In genomic region chr2:208311954-208312353, GRCh38 we compare ENCODE assay signal across 12 cellular contexts. TPM values are rescaled to one million over a fixed set of nuclear protein-coding genes. Genes with fewer than 3 reads are reported as not detected.
DNase-seq lines count a peak whose midpoint lies in the region; ATAC-seq, FAIRE-seq and TF ChIP-seq lines count a peak whose summit lies in the region.
"Had no signal": no experiment of that assay in that cellular context is flagged by ENCODE, and none has a peak within 500 bp of the region (broad histone marks: within the 10 kb centered on the region; RNA-seq: fewer than 3 reads in every experiment).

No MANE protein-coding gene starts in this region.

- no peaks in the 10 kb centered on the region for H3K9me3 ChIP-seq in effector memory CD4-positive, alpha-beta T cell (ENCODE audit: control insufficient read depth, low read length)
- H3K9me3 ChIP-seq: pancreas had no signal

- no peak overlapping the region for H3K4me3 ChIP-seq in bronchial epithelial cell (ENCODE audit: low read depth, low read length)
- H3K4me3 ChIP-seq in effector memory CD4-positive, alpha-beta T cell (ENCODE audit: insufficient read depth, low read depth, low read length, poor library complexity, severe bottlenecking) = no peak overlapping the region
- H3K4me3 ChIP-seq: pancreas had no signal

- TF ChIP-seq CTCF in GM10266 (IDR thresholded peaks at IDR 0.05; ENCODE audit: control insufficient read depth, insufficient read depth, low read depth, missing control alignments) (no peak), bronchial epithelial cell (IDR thresholded peaks at IDR 0.05; ENCODE audit: insufficient read depth, low read length, severe bottlenecking) (no peak)

- no peak overlapping the region for H3K27ac ChIP-seq in effector memory CD4-positive, alpha-beta T cell (ENCODE audit: insufficient read depth, low read length, poor library complexity, severe bottlenecking)
- H3K27ac ChIP-seq: pancreas had no signal

- FAIRE-seq in bronchial epithelial cell (lab: Jason Lieb, UNC) = no peak
- FAIRE-seq: pancreas had no signal

- H3K27me3 ChIP-seq in bronchial epithelial cell (ENCODE audit: control insufficient read depth, insufficient read depth, low read length) = no peaks in the 10 kb centered on the region
- no peaks in the 10 kb centered on the region for H3K27me3 ChIP-seq in effector memory CD4-positive, alpha-beta T cell (replicated peaks; ENCODE audit: control insufficient read depth, insufficient read depth, low read length, poor library complexity, severe bottlenecking)
- H3K27me3 ChIP-seq: pancreas had no signal

- no peaks in the 10 kb centered on the region for H3K4me1 ChIP-seq in effector memory CD4-positive, alpha-beta T cell (ENCODE audit: control insufficient read depth, insufficient read depth, low read length, poor library complexity, severe bottlenecking)
- H3K4me1 ChIP-seq: pancreas had no signal

- ATAC-seq in GM19397 (IDR thresholded peaks at IDR 0.05; ENCODE audit: unreplicated experiment) = peak; percentile 32
- ATAC-seq in HG03064 (IDR thresholded peaks at IDR 0.05; ENCODE audit: low read depth, unreplicated experiment) = peak; percentile 52
- ATAC-seq in HG02970 (IDR thresholded peaks at IDR 0.05; ENCODE audit: low FRiP score, unreplicated experiment) = no peak

- peaks cover 2% of the 10 kb centered on the region for H3K36me3 ChIP-seq in bronchial epithelial cell (ENCODE audit: control insufficient read depth, insufficient read depth, low read length)
- H3K36me3 ChIP-seq in effector memory CD4-positive, alpha-beta T cell (ENCODE audit: control insufficient read depth, insufficient read depth, low read length) = peaks cover 16% of the 10 kb centered on the region

- peak; percentile 32 for DNase-seq in GM10266 (ENCODE audit: extremely low spot score)
- peak; percentile 50 for DNase-seq in bronchial epithelial cell (ENCODE audit: low read depth)
- no peak for DNase-seq in effector memory CD4-positive, alpha-beta T cell
- DNase-seq in OCI-M1 (lab: John Stamatoyannopoulos, UW) = no peak
- DNase-seq in NK-92 treated with Interleukin-12 subunit alpha and Interleukin-12 subunit beta, amount 100 ng/mL, for 24 hours (lab: John Stamatoyannopoulos, UW) = no peak
- DNase-seq: DMS53, hypothalamus, NCI-H69, pancreas had no signal

RNA-seq across cellular contexts. Expression of gene PIKFYVE, which starts 45.9 kb away (rescaled TPM):
- total RNA-seq in bronchial epithelial cell = 18.1 and 19.5 TPM in 2 replicates

RNA-seq across cellular contexts. Expression of gene IDH1, which starts 57.1 kb away (rescaled TPM):
- 363 and 451 TPM in 2 replicates for total RNA-seq in bronchial epithelial cell

Comparison
In these comparisons a context has a peak if more than half of its experiments do, and no peak if none do; other contexts are left out.
1. DNase-seq: peak in GM10266 (single experiment) and bronchial epithelial cell (single experiment); none in effector memory CD4-positive, alpha-beta T cell (0 of 3), OCI-M1 (single experiment) and NK-92 treated with Interleukin-12 subunit alpha and Interleukin-12 subunit beta, amount 100 ng/mL, for 24 hours (single experiment).